1 cellular context compared by ENCODE assay signal in the genomic region with DNA sequence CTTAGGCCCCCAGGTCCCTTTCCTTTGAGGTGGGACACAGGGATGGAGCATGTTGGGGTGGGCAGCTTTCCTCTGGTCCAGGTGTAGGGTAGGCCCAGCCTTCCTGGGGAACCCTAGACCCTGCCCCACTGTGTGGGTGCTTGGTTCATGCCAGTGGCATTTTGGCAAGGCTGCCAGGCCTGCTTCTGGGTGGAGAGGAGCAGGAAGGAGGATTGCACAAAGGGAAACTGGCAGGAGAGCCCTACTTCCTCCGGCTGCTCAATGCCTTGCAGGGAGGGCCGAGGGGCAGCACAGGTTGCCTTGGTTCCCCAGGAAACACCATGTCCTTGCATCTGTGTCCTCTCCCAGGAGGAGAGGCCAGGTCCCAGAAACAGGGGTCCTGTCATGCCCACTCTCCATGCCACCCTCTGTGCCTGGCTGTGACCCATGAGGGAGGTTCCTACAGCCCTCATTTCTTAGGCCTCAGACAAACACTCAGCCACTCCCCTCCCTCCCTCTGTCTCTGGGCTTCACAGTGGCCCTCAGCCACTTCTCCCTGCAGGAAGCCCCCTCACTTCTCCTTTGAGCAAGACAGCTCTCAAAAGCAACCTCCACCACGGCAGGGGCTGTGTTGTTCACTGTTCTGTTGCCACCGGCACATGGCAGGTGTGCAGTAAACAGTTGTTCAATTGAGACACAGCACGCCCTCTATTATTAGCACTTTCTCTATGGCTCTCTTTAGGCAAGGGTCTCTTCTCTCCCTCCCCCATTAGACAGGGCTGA.
TF ChIP-seq lines count a peak whose summit lies in the region.

No MANE protein-coding gene starts in this region.

TF ChIP-seq in WTC11, 78 proteins besides CTCF, POLR2A, EP300 and RAD21:
- TF ChIP-seq ZNF219 (CRISPR knock-in tag; IDR thresholded peaks at IDR 0.05; ENCODE audit: borderline replicate concordance) (no peak), SMAD3 (CRISPR knock-in tag; IDR thresholded peaks at IDR 0.05; ENCODE audit: borderline replicate concordance) (no peak), SMAD4 (CRISPR knock-in tag; IDR thresholded peaks at IDR 0.05) (no peak), JAZF1 (CRISPR knock-in tag; IDR thresholded peaks at IDR 0.05) (no peak), ZNF396 (CRISPR knock-in tag; IDR thresholded peaks at IDR 0.05; ENCODE audit: borderline replicate concordance) (no peak), ZNF138 (CRISPR knock-in tag; conservative IDR thresholded peaks at IDR 0.05) (no peak), CREB1 (CRISPR knock-in tag; IDR thresholded peaks at IDR 0.05) (no peak), ZNF317 (CRISPR knock-in tag; IDR thresholded peaks at IDR 0.05; ENCODE audit: borderline replicate concordance, low read depth) (no peak), E2F1 (CRISPR knock-in tag; IDR thresholded peaks at IDR 0.05) (no peak), ZNF121 (CRISPR knock-in tag; IDR thresholded peaks at IDR 0.05) (no peak)
TF ChIP-seq in WTC11: peak in this region for 0.
